ENCODE assay signal across 16 cellular contexts in genomic region chr11:86463120-86463519, GRCh38.
"Had no signal": no experiment of that assay in that cellular context is flagged by ENCODE, and none has a peak within 500 bp of the region (broad histone marks: within the 10 kb centered on the region; RNA-seq: fewer than 3 reads in every experiment).

No MANE protein-coding gene starts in this region.

- H3K27me3 Mint-ChIP-seq: activated naive CD4-positive, alpha-beta T cell treated with anti-CD3 and anti-CD28 coated beads, Interleukin-2, amount 50 U/mL, for 24 hours; naive thymus-derived CD4-positive, alpha-beta T cell had no signal

- H3K4me1 ChIP-seq: colonic mucosa had no signal

- H3K36me3 Mint-ChIP-seq: activated naive CD4-positive, alpha-beta T cell treated with anti-CD3 and anti-CD28 coated beads, Interleukin-2, amount 50 U/mL, for 24 hours had no signal

- H3K9me3 ChIP-seq: adrenal gland, colonic mucosa, gastrocnemius medialis, heart left ventricle, mucosa of descending colon, neutrophil, upper lobe of right lung had no signal

- H3K4me3 ChIP-seq: adrenal gland, colonic mucosa, gastrocnemius medialis, heart left ventricle, mucosa of descending colon, upper lobe of right lung had no signal

- H3K36me3 ChIP-seq: adrenal gland, colonic mucosa, gastrocnemius medialis, neutrophil, upper lobe of right lung had no signal

- H3K27me3 ChIP-seq: adrenal gland, colonic mucosa, gastrocnemius medialis, heart left ventricle, neutrophil, upper lobe of right lung had no signal

- DNase-seq: activated CD4-positive, alpha-beta T cell treated with anti-CD3 and anti-CD28 coated beads, Interleukin-2, amount 50 U/mL, for 4 hours; activated CD4-positive, CD25-positive, alpha-beta regulatory T cell treated with anti-CD3 and anti-CD28 coated beads, Interleukin-2, amount 50 U/mL, for 72 hours; adrenal gland; colonic mucosa; effector CD4-positive, alpha-beta T cell; gastrocnemius medialis; heart left ventricle; mucosa of descending colon; naive thymus-derived CD4-positive, alpha-beta T cell; stimulated activated CD4-positive, alpha-beta T cell treated with anti-CD3 and anti-CD28 coated beads, Interleukin-1b, Interleukin-23, amount 100 ng/mL, for 48 hours; stimulated activated naive CD8-positive, alpha-beta T cell treated with anti-CD3 and anti-CD28 coated beads, Interleukin-15, amount 100 ng/mL, for 72 hours; upper lobe of right lung had no signal

- H3K4me3 Mint-ChIP-seq: activated naive CD4-positive, alpha-beta T cell treated with anti-CD3 and anti-CD28 coated beads, Interleukin-2, amount 50 U/mL, for 24 hours; naive thymus-derived CD4-positive, alpha-beta T cell; stimulated activated naive CD8-positive, alpha-beta T cell treated with anti-CD3 and anti-CD28 coated beads, Interleukin-15, amount 100 ng/mL, for 72 hours had no signal

- FAIRE-seq: islet of Langerhans had no signal

- H3K27ac Mint-ChIP-seq: activated T-helper 2 cell treated with anti-CD3 and anti-CD28 coated beads, Interferon-gamma antibody, Interleukin-2, Interleukin-4, amounts not matched to agents 10 μg/mL and 5 μg/mL and 100 μg/mL, durations not matched to agents 14 hours and 24 hours and 36 hours had no signal

- H3K27ac ChIP-seq: adrenal gland, colonic mucosa, heart left ventricle, neutrophil, upper lobe of right lung had no signal

- H3K9me3 Mint-ChIP-seq: activated naive CD4-positive, alpha-beta T cell treated with anti-CD3 and anti-CD28 coated beads, Interleukin-2, amount 50 U/mL, for 24 hours; activated T-helper 2 cell treated with anti-CD3 and anti-CD28 coated beads, Interferon-gamma antibody, Interleukin-2, Interleukin-4, amounts not matched to agents 10 μg/mL and 5 μg/mL and 100 μg/mL, durations not matched to agents 14 hours and 24 hours and 36 hours; naive thymus-derived CD4-positive, alpha-beta T cell had no signal
